In the genomic region with DNA sequence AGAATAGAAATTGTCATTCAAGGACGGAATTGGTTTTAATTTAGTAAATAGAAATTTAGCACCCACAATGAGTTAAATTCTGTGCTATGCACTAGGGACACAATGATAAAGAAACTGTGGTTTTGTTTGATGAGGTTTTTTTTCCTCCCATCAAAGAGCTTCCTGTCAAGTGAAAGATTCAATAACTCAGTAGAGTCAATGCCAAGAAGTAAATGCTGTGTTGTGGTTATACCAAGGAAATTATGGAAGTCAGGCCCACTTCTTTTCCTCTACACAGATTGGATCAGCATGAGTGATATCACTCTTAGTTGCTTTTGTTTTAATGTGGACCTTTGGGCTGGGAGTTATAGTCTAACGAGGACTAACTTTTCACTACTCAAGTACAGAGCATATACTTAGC, we compare ENCODE assay signal across 17 cellular contexts.
DNase-seq lines count a peak whose midpoint lies in the region; TF ChIP-seq lines count a peak whose summit lies in the region.
"Had no signal": no experiment of that assay in that cellular context is flagged by ENCODE, and none has a peak within 500 bp of the region (broad histone marks: within the 10 kb centered on the region; RNA-seq: fewer than 3 reads in every experiment).

No MANE protein-coding gene starts in this region.

- peak overlapping the region; percentile 69 for H3K4me2 ChIP-seq in BLaER1

- H3K27ac ChIP-seq in BLaER1 (no peak overlapping the region), endodermal cell (ENCODE audit: low read depth, low read length) (no peak overlapping the region), left ventricle myocardium inferior (replicated peaks) (no peak overlapping the region)
- H3K27ac ChIP-seq: SK-N-MC had no signal

- peaks cover 30% of the 10 kb centered on the region for H3K4me1 Mint-ChIP-seq in endodermal cell

- H3K36me3 ChIP-seq in BLaER1 (no peaks in the 10 kb centered on the region), H7 (replicated peaks; ENCODE audit: control insufficient read depth, insufficient read depth, low read length) (no peaks in the 10 kb centered on the region), endodermal cell (ENCODE audit: control insufficient read depth, insufficient read depth, low read length) (no peaks in the 10 kb centered on the region), left ventricle myocardium inferior (no peaks in the 10 kb centered on the region)

- no peak overlapping the region for H3K27ac Mint-ChIP-seq in endodermal cell

- 73% methylated on average over 2 of the region's 2 CpGs; no CpG with 5 or more reads in 1 of the 2 experiments for WGBS in endodermal cell (ENCODE audit: insufficient coverage in 1 of 2, insufficient read length in 1 of 2), 2 experiments

- H3K9me3 ChIP-seq in BLaER1 (no peaks in the 10 kb centered on the region), endodermal cell (ENCODE audit: control insufficient read depth, low read length) (no peaks in the 10 kb centered on the region), left ventricle myocardium inferior (replicated peaks) (no peaks in the 10 kb centered on the region)

- peak; percentile 3 for DNase-seq in KG1 (lab: John Stamatoyannopoulos, UW)
- peak; percentile 25 for DNase-seq in astrocyte of the hippocampus (ENCODE audit: low read depth, low spot score)
- peak; percentile 55 for DNase-seq in kidney tubule cell (ENCODE audit: low spot score)
- DNase-seq in H7, result no peak
- DNase-seq in endodermal cell, result no peak
- no peak for DNase-seq in left ventricle myocardium inferior
- DNase-seq in NCI-H2029 treated with DMSO at 0.1 percent for 48 hours (lab: John Stamatoyannopoulos, UW), result no peak
- DNase-seq: Calu3, DMS79 treated with DMSO at 0.1 percent for 48 hours, GDM1, GOT3, NCI-H1436, NCI-H2081 treated with DMSO at 0.1 percent for 48 hours, NCI-H526 treated with DMSO at 0.1 percent for 48 hours, PC-3 had no signal

- H3K9ac ChIP-seq in BLaER1 (no peak overlapping the region), endodermal cell (ENCODE audit: extremely low read depth, low read length, poor library complexity, severe bottlenecking) (no peak overlapping the region)

- H3K27me3 ChIP-seq in BLaER1 (no peaks in the 10 kb centered on the region), H7 (ENCODE audit: control insufficient read depth, insufficient read depth, low read length) (no peaks in the 10 kb centered on the region), endodermal cell (ENCODE audit: control insufficient read depth, insufficient read depth, low read length, poor library complexity, severe bottlenecking) (no peaks in the 10 kb centered on the region), left ventricle myocardium inferior (ENCODE audit: low read depth) (no peaks in the 10 kb centered on the region)

- no peaks in the 10 kb centered on the region for H3K36me3 Mint-ChIP-seq in endodermal cell (ENCODE audit: low read depth)

- TF ChIP-seq CTCF in endodermal cell (conservative IDR thresholded peaks at IDR 0.05), result no peak
- no peak for TF ChIP-seq CTCF in left ventricle myocardium inferior (IDR thresholded peaks at IDR 0.05; ENCODE audit: borderline replicate concordance)

- H3K4me3 ChIP-seq in BLaER1 (no peak overlapping the region), H7 (ENCODE audit: insufficient read depth, low read depth, low read length) (no peak overlapping the region), endodermal cell (ENCODE audit: low read length) (no peak overlapping the region), left ventricle myocardium inferior (no peak overlapping the region)
- H3K4me3 ChIP-seq: SK-N-MC had no signal

- H3K27me3 Mint-ChIP-seq in endodermal cell (ENCODE audit: insufficient read depth), result no peaks in the 10 kb centered on the region

- H4K20me1 ChIP-seq in BLaER1, result no peaks in the 10 kb centered on the region

- no peaks in the 10 kb centered on the region for H3K9me3 Mint-ChIP-seq in endodermal cell

- intact Hi-C loops in left ventricle myocardium inferior (cut with micrococcal nuclease), result no loop called here

- peaks cover 17% of the 10 kb centered on the region for H3K4me1 ChIP-seq in BLaER1
- H3K4me1 ChIP-seq in endodermal cell (ENCODE audit: control insufficient read depth, insufficient read depth, low read length), result no peaks in the 10 kb centered on the region
- H3K4me1 ChIP-seq in left ventricle myocardium inferior, result no peaks in the 10 kb centered on the region

- H3K4me3 Mint-ChIP-seq in endodermal cell, result no peak overlapping the region

Comparison
In these comparisons a context has a peak if more than half of its experiments do, and no peak if none do; other contexts are left out.
1. DNase-seq: peak in KG1 (single experiment), astrocyte of the hippocampus (single experiment) and kidney tubule cell (single experiment); none in H7 (single experiment), endodermal cell (single experiment), left ventricle myocardium inferior (single experiment) and NCI-H2029 treated with DMSO at 0.1 percent for 48 hours (single experiment).